1 cellular context compared by ENCODE assay signal in the genomic region with DNA sequence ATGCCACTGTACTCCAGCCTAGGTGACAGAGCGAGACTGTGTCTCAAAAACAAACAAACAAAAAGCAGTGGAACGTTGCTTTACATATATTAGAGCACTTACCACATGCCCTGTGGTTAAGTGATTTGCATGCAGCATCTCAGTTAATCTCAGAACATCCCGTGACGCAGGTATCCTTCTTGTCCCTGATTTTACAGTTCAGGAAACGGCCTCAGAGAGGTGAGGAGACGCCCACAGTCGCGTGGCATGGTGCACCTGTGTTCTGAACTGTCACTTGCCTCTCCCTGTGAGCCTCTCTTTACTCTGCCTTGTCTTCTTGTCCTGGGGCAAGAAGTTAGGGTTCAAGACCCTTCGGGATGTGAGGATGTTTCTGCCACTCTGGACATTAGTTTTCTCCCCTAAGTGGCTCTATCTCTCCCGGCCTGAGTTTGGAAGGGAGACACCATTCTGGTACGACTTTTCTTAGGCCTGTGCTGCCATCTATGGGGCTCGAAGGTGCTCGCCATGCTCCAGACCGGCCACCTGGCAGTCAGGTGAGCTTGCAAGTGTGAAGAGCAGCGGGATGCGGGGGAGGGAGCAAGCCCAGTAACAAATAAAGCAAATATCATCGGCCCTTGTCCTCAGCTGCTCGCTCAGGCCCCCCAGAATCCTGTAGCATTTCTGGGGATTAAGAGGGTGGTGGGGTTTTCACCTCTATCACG.
TF ChIP-seq lines count a peak whose summit lies in the region.

No MANE protein-coding gene starts in this region.

TF ChIP-seq in K562, 482 proteins besides CTCF, POLR2A, EP300 and RAD21 (continued from another document and continues in another):
- TF ChIP-seq E2F6 (IDR thresholded peaks at IDR 0.05; ENCODE audit: borderline replicate concordance in 1 of 2, extremely low read depth in 1 of 2, insufficient read depth in 1 of 2, insufficient read length in 1 of 2, low read depth in 1 of 2, low read length in 1 of 2, poor library complexity in 1 of 2, severe bottlenecking in 1 of 2), result peak in 1 of 2 experiments; percentile 81
- TF ChIP-seq ZNF146 (CRISPR knock-in tag; IDR thresholded peaks at IDR 0.05; ENCODE audit: unreplicated experiment), result no peak
- TF ChIP-seq TFAP4 (CRISPR knock-in tag; IDR thresholded peaks at IDR 0.05; ENCODE audit: borderline replicate concordance), result peak; percentile 58
- TF ChIP-seq, protein P1, sequence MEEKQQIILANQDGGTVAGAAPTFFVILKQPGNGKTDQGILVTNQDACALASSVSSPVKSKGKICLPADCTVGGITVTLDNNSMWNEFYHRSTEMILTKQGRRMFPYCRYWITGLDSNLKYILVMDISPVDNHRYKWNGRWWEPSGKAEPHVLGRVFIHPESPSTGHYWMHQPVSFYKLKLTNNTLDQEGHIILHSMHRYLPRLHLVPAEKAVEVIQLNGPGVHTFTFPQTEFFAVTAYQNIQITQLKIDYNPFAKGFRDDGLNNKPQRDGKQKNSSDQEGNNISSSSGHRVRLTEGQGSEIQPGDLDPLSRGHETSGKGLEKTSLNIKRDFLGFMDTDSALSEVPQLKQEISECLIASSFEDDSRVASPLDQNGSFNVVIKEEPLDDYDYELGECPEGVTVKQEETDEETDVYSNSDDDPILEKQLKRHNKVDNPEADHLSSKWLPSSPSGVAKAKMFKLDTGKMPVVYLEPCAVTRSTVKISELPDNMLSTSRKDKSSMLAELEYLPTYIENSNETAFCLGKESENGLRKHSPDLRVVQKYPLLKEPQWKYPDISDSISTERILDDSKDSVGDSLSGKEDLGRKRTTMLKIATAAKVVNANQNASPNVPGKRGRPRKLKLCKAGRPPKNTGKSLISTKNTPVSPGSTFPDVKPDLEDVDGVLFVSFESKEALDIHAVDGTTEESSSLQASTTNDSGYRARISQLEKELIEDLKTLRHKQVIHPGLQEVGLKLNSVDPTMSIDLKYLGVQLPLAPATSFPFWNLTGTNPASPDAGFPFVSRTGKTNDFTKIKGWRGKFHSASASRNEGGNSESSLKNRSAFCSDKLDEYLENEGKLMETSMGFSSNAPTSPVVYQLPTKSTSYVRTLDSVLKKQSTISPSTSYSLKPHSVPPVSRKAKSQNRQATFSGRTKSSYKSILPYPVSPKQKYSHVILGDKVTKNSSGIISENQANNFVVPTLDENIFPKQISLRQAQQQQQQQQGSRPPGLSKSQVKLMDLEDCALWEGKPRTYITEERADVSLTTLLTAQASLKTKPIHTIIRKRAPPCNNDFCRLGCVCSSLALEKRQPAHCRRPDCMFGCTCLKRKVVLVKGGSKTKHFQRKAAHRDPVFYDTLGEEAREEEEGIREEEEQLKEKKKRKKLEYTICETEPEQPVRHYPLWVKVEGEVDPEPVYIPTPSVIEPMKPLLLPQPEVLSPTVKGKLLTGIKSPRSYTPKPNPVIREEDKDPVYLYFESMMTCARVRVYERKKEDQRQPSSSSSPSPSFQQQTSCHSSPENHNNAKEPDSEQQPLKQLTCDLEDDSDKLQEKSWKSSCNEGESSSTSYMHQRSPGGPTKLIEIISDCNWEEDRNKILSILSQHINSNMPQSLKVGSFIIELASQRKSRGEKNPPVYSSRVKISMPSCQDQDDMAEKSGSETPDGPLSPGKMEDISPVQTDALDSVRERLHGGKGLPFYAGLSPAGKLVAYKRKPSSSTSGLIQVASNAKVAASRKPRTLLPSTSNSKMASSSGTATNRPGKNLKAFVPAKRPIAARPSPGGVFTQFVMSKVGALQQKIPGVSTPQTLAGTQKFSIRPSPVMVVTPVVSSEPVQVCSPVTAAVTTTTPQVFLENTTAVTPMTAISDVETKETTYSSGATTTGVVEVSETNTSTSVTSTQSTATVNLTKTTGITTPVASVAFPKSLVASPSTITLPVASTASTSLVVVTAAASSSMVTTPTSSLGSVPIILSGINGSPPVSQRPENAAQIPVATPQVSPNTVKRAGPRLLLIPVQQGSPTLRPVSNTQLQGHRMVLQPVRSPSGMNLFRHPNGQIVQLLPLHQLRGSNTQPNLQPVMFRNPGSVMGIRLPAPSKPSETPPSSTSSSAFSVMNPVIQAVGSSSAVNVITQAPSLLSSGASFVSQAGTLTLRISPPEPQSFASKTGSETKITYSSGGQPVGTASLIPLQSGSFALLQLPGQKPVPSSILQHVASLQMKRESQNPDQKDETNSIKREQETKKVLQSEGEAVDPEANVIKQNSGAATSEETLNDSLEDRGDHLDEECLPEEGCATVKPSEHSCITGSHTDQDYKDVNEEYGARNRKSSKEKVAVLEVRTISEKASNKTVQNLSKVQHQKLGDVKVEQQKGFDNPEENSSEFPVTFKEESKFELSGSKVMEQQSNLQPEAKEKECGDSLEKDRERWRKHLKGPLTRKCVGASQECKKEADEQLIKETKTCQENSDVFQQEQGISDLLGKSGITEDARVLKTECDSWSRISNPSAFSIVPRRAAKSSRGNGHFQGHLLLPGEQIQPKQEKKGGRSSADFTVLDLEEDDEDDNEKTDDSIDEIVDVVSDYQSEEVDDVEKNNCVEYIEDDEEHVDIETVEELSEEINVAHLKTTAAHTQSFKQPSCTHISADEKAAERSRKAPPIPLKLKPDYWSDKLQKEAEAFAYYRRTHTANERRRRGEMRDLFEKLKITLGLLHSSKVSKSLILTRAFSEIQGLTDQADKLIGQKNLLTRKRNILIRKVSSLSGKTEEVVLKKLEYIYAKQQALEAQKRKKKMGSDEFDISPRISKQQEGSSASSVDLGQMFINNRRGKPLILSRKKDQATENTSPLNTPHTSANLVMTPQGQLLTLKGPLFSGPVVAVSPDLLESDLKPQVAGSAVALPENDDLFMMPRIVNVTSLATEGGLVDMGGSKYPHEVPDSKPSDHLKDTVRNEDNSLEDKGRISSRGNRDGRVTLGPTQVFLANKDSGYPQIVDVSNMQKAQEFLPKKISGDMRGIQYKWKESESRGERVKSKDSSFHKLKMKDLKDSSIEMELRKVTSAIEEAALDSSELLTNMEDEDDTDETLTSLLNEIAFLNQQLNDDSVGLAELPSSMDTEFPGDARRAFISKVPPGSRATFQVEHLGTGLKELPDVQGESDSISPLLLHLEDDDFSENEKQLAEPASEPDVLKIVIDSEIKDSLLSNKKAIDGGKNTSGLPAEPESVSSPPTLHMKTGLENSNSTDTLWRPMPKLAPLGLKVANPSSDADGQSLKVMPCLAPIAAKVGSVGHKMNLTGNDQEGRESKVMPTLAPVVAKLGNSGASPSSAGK (IDR thresholded peaks at IDR 0.05), result peak; percentile 65
- TF ChIP-seq NFRKB (IDR thresholded peaks at IDR 0.05; ENCODE audit: low read depth), result no peak
- no peak for TF ChIP-seq ZNF75A (CRISPR knock-in tag; IDR thresholded peaks at IDR 0.05)
- TF ChIP-seq RCOR1 (IDR thresholded peaks at IDR 0.05; ENCODE audit: borderline replicate concordance in 1 of 2, low read depth in 2 of 2, low read length in 2 of 2), result no peak
- TF ChIP-seq, protein P2, sequence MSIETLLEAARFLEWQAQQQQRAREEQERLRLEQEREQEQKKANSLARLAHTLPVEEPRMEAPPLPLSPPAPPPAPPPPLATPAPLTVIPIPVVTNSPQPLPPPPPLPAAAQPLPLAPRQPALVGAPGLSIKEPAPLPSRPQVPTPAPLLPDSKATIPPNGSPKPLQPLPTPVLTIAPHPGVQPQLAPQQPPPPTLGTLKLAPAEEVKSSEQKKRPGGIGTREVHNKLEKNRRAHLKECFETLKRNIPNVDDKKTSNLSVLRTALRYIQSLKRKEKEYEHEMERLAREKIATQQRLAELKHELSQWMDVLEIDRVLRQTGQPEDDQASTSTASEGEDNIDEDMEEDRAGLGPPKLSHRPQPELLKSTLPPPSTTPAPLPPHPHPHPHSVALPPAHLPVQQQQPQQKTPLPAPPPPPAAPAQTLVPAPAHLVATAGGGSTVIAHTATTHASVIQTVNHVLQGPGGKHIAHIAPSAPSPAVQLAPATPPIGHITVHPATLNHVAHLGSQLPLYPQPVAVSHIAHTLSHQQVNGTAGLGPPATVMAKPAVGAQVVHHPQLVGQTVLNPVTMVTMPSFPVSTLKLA (conservative IDR thresholded peaks at IDR 0.05), result no peak; a peak in 1 of 4 replicates
- TF ChIP-seq PRDM10 (IDR thresholded peaks at IDR 0.05; ENCODE audit: partially characterized antibody), result no peak
- TF ChIP-seq TOE1 (IDR thresholded peaks at IDR 0.05; ENCODE audit: borderline replicate concordance), result no peak
- no peak for TF ChIP-seq TOE1 (CRISPR knock-in tag; IDR thresholded peaks at IDR 0.05; ENCODE audit: borderline replicate concordance, low read depth)
- no peak for TF ChIP-seq VEZF1 (CRISPR knock-in tag; IDR thresholded peaks at IDR 0.05)
- no peak for TF ChIP-seq POLR2H (tag; IDR thresholded peaks at IDR 0.05; ENCODE audit: low read depth)
- no peak for TF ChIP-seq TRIM25 (IDR thresholded peaks at IDR 0.05; ENCODE audit: borderline replicate concordance)
- no peak for TF ChIP-seq BRF2 (IDR thresholded peaks at IDR 0.05; ENCODE audit: borderline replicate concordance, insufficient read depth, insufficient read length)
- TF ChIP-seq SMARCC2 (IDR thresholded peaks at IDR 0.05; ENCODE audit: low read depth), result no peak
- TF ChIP-seq ZNF354B (CRISPR knock-in tag; IDR thresholded peaks at IDR 0.05), result no peak
- TF ChIP-seq HSF4 (CRISPR knock-in tag; IDR thresholded peaks at IDR 0.05; ENCODE audit: borderline replicate concordance), result no peak
- TF ChIP-seq NFATC3 (IDR thresholded peaks at IDR 0.05), result no peak
- TF ChIP-seq RB1 (IDR thresholded peaks at IDR 0.05; ENCODE audit: low read depth), result peak; percentile 59; the same call in 1 of the 2 replicates
- TF ChIP-seq CHD1 (IDR thresholded peaks at IDR 0.05; ENCODE audit: low read length), result no peak
- TF ChIP-seq ZKSCAN3 (CRISPR knock-in tag; IDR thresholded peaks at IDR 0.05), result no peak
- no peak for TF ChIP-seq MYBL2 (IDR thresholded peaks at IDR 0.05; ENCODE audit: low read depth)
- no peak for TF ChIP-seq MYBL2 (CRISPR knock-in tag; IDR thresholded peaks at IDR 0.05; ENCODE audit: borderline replicate concordance)
- TF ChIP-seq PRMT5 (CRISPR knock-in tag; IDR thresholded peaks at IDR 0.05), result no peak
- no peak for TF ChIP-seq XRCC3 (IDR thresholded peaks at IDR 0.05)
